In genomic region chr5:32827981-32828380, GRCh38 we compare ENCODE assay signal across 1 cellular context.
TF ChIP-seq lines count a peak whose summit lies in the region.

No MANE protein-coding gene starts in this region.

TF ChIP-seq in HepG2, 621 proteins besides CTCF, POLR2A, EP300 and RAD21 (continued from another document):
- TF ChIP-seq ZBTB40 (IDR thresholded peaks at IDR 0.05) = no peak
- TF ChIP-seq ZBTB40 (CRISPR knock-in tag; IDR thresholded peaks at IDR 0.05) = no peak
- TF ChIP-seq RBAK (CRISPR knock-in tag; IDR thresholded peaks at IDR 0.05) = no peak
- TF ChIP-seq ZNF337 (CRISPR knock-in tag; IDR thresholded peaks at IDR 0.05; ENCODE audit: borderline replicate concordance, low read depth) = no peak
- no peak for TF ChIP-seq ZNF746 (CRISPR knock-in tag; IDR thresholded peaks at IDR 0.05)
- TF ChIP-seq FOXM1 (CRISPR knock-in tag; IDR thresholded peaks at IDR 0.05) = no peak
- TF ChIP-seq ZNF646 (CRISPR knock-in tag; IDR thresholded peaks at IDR 0.05) = no peak
